In genomic region chrX:94775640-94776039, GRCh38 we compare ENCODE assay signal across 33 cellular contexts.
"Had no signal": no experiment of that assay in that cellular context is flagged by ENCODE, and none has a peak within 500 bp of the region (broad histone marks: within the 10 kb centered on the region; RNA-seq: fewer than 3 reads in every experiment).

No MANE protein-coding gene starts in this region.

- H3K36me3 ChIP-seq: adrenal gland, ascending aorta, brain microvascular endothelial cell, breast epithelium, cardiac muscle cell had no signal

- H3K9me3 ChIP-seq: adrenal gland, ascending aorta, body of pancreas, breast epithelium had no signal

- DNase-seq: activated effector memory CD4-positive, alpha-beta T cell treated with anti-CD3 and anti-CD28 coated beads, Interleukin-2, amount 50 U/mL, for 16 hours; activated effector memory CD4-positive, alpha-beta T cell treated with Interleukin-2 at 50 U/mL for 16 hours; activated gamma-delta T cell; activated gamma-delta T cell treated with Interleukin-2 at 50 U/mL for 16 hours; activated naive CD4-positive, alpha-beta T cell; activated naive CD4-positive, alpha-beta T cell treated with anti-CD3 and anti-CD28 coated beads for 36 hours; activated naive CD4-positive, alpha-beta T cell treated with anti-CD3 and anti-CD28 coated beads, Interleukin-2, amount 10 ng/mL, durations not matched to agents 7 days and 5 days; activated naive CD4-positive, alpha-beta T cell treated with anti-CD3 and anti-CD28 coated beads, Interleukin-2, amount 50 U/mL, for 16 hours; activated naive CD4-positive, alpha-beta T cell treated with Interleukin-2 at 50 U/mL for 16 hours; activated naive CD8-positive, alpha-beta T cell treated with anti-CD3 and anti-CD28 coated beads for 36 hours; activated naive CD8-positive, alpha-beta T cell treated with anti-CD3 and anti-CD28 coated beads, Interleukin-2, amount 10 ng/mL, durations not matched to agents 7 days and 5 days; activated naive CD8-positive, alpha-beta T cell treated with anti-CD3 and anti-CD28 coated beads, Interleukin-2, amount 50 U/mL, for 24 hours; activated T-cell treated with anti-CD3 and anti-CD28 coated beads, Interleukin-2, amount 50 U/mL, for 1 hour; activated T-cell treated with anti-CD3 and anti-CD28 coated beads, Interleukin-2, amount 50 U/mL, for 24 hours; activated T-cell treated with anti-CD3 and anti-CD28 coated beads, Interleukin-2, amount 50 U/mL, for 4 hours; activated T-cell treated with anti-CD3 and anti-CD28 coated beads, Interleukin-2, amount 50 U/mL, for 48 hours; activated T-cell treated with anti-CD3 and anti-CD28 coated beads, Interleukin-2, amount 50 U/mL, for 72 hours; adrenal gland; amniotic stem cell; amygdala; anterior cingulate cortex; aorta; body of pancreas; brain microvascular endothelial cell; caudate nucleus; central memory CD4-positive, alpha-beta T cell; cerebellar nuclear complex had no signal

- FAIRE-seq: bronchial epithelial cell had no signal

- H3K4me3 ChIP-seq: adrenal gland, ascending aorta, body of pancreas, breast epithelium, cardiac muscle cell had no signal

- ATAC-seq: activated naive CD4-positive, alpha-beta T cell treated with anti-CD3 and anti-CD28 coated beads, Interleukin-2, amount 50 U/mL, for 72 hours; activated naive CD8-positive, alpha-beta T cell treated with anti-CD3 and anti-CD28 coated beads, Interleukin-2, amount 50 U/mL, for 24 hours; activated T-cell treated with anti-CD3 and anti-CD28 coated beads, Interleukin-2, amount 50 U/mL, for 4 hours; activated T-cell treated with anti-CD3 and anti-CD28 coated beads, Interleukin-2, amount 50 U/mL, for 72 hours; activated T-helper 17 cell treated with anti-CD3 and anti-CD28 coated beads, Interleukin-2, amount 50 U/mL, for 72 hours; body of pancreas had no signal

- H3K27ac ChIP-seq: adrenal gland, ascending aorta, body of pancreas, brain microvascular endothelial cell, breast epithelium, cardiac muscle cell had no signal

- H3K4me1 ChIP-seq: adrenal gland, ascending aorta, body of pancreas, breast epithelium had no signal
